ENCODE assay signal across 10 cellular contexts in the genomic region with DNA sequence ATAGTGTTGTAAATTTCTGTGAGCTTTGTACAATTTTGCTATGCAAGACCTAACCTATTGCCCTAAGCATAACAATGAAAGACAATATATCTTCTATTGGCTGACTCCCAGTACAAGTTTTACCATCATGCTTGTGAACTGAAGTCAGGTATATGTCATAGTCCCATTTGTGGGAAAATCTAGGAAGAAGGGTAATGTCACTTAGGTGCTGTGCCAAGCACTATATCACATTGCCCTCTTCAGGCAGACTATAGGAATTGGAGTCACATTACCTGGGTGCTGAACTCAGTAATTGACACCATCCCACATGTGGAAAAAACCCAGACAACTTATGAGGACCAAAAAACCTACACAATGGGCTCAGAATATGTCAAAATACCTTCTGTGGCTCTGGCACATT.
A peak's percentile ranks its signal among the peaks of the same experiment; 100 is the strongest.
DNase-seq lines count a peak whose midpoint lies in the region; ATAC-seq, FAIRE-seq and TF ChIP-seq lines count a peak whose summit lies in the region.
"Had no signal": no experiment of that assay in that cellular context is flagged by ENCODE, and none has a peak within 500 bp of the region (broad histone marks: within the 10 kb centered on the region; RNA-seq: fewer than 3 reads in every experiment).

No MANE protein-coding gene starts in this region.

- TF ChIP-seq POLR2A in H1 (IDR thresholded peaks at IDR 0.05; ENCODE audit: control extremely low read depth in 1 of 2, low read depth in 2 of 2, low read length in 2 of 2) (no peak), GM12892 (IDR thresholded peaks at IDR 0.05; ENCODE audit: low read depth, low read length) (no peak)

- H2BK15ac ChIP-seq in H1 (ENCODE audit: low read length), result no peak overlapping the region

- POLR2A ChIA-PET in GM10248 (lab: Yijun Ruan, JAX), result no interaction called here
- POLR2A ChIA-PET in H1 (lab: Charles Lee; ENCODE audit: partially characterized antibody), result no interaction called here

- DNase-seq in GM10248 (ENCODE audit: extremely low spot score) (no peak), LHCN-M2 (ENCODE audit: low read depth) (peak; percentile 61), H1 (ENCODE audit: low read depth in 1 of 2, low spot score in 2 of 2) (no peak), putamen (ENCODE audit: low spot score) (peak; percentile 0), Kasumi-1 (lab: John Stamatoyannopoulos, UW) (no peak), GM12892 (ENCODE audit: insufficient read length) (no peak)
- DNase-seq: kidney glomerular epithelial cell; stimulated activated CD4-positive, alpha-beta T cell treated with anti-CD3 and anti-CD28 coated beads, Interleukin-12 subunit alpha, Interleukin-12 subunit beta, amount 100 ng/mL, for 4 hours; thyroid gland had no signal

- H2AFZ ChIP-seq in H1 (ENCODE audit: low read length), result no peak overlapping the region

- no peaks in the 10 kb centered on the region for H3K23me2 ChIP-seq in H1 (ENCODE audit: low read depth, low read length)

- no peak for TF ChIP-seq EP300 in H1 (IDR thresholded peaks at IDR 0.05; ENCODE audit: borderline replicate concordance in 1 of 2, low read depth in 2 of 2, low read length in 2 of 2)

- CTCF ChIA-PET in GM10248 (lab: Yijun Ruan, JAX), result interaction anchor here (1.4 to 1.5 kb wide), 2 partner anchors 11 to 545 kb away, joined by 3 to 4 read pairs; no protein-coding TSS in a partner anchor
- CTCF ChIA-PET in H1 (lab: Charles Lee; ENCODE audit: partially characterized antibody), result no interaction called here

- no peak overlapping the region for H3K23ac ChIP-seq in H1 (ENCODE audit: insufficient read length)

- no peak overlapping the region for H2BK20ac ChIP-seq in H1 (ENCODE audit: low read length)

- ATAC-seq in HG02759 (IDR thresholded peaks at IDR 0.05; ENCODE audit: unreplicated experiment), result no peak

- H2AK5ac ChIP-seq in H1 (ENCODE audit: low read depth, low read length), result no peak overlapping the region

- no peak overlapping the region for H3K9ac ChIP-seq in H1 (replicated peaks in 1 of 4; ENCODE audit: extremely low read depth in 1 of 4, low read depth in 3 of 4, low read length in 3 of 4)

- no peak overlapping the region for H3K18ac ChIP-seq in H1 (ENCODE audit: extremely low read depth, low read length)

- TF ChIP-seq CTCF in GM10248 (IDR thresholded peaks at IDR 0.05; ENCODE audit: control extremely low read depth, extremely low read depth, low read depth, missing control alignments), result peak; percentile 45
- TF ChIP-seq CTCF in H1 (IDR thresholded peaks at IDR 0.05; ENCODE audit: control extremely low read depth in 1 of 3, insufficient read depth in 1 of 3, low read depth in 1 of 3, low read length in 3 of 3), result peak in 2 of 3 experiments; percentile 40 to 64; a peak in 3 of 4 replicates

- FAIRE-seq in H1 (lab: Jason Lieb, UNC) (no peak), GM12892 (lab: Jason Lieb, UNC) (no peak)

- H3K4me1 ChIP-seq in H1 (replicated peaks in 1 of 4; ENCODE audit: control insufficient read depth in 3 of 4, insufficient read depth in 4 of 4, low read length in 3 of 4), result no peaks in the 10 kb centered on the region
- H3K4me1 ChIP-seq: thyroid gland had no signal

- H3K79me1 ChIP-seq in H1 (ENCODE audit: low read depth, low read length), result no peaks in the 10 kb centered on the region

- H3K27me3 ChIP-seq in H1 (replicated peaks in 1 of 4; ENCODE audit: control insufficient read depth in 3 of 4, extremely low read depth in 1 of 4, insufficient read depth in 3 of 4, low read length in 3 of 4), result no peaks in the 10 kb centered on the region
- H3K27me3 ChIP-seq: thyroid gland had no signal

- no peaks in the 10 kb centered on the region for H4K20me1 ChIP-seq in H1 (replicated peaks in 1 of 2; ENCODE audit: control insufficient read depth in 1 of 2, insufficient read depth in 2 of 2, low read length in 2 of 2)

- no peak overlapping the region for H2BK5ac ChIP-seq in H1 (ENCODE audit: low read depth, low read length)

- H4K91ac ChIP-seq in H1 (replicated peaks; ENCODE audit: insufficient read length, low read length), result no peak overlapping the region

- H3K36me3 ChIP-seq in H1 (ENCODE audit: control insufficient read depth in 2 of 4, insufficient read depth in 4 of 4, low read length in 3 of 4), result no peaks in the 10 kb centered on the region
- H3K36me3 ChIP-seq: thyroid gland had no signal

- no peak overlapping the region for H3K56ac ChIP-seq in H1 (replicated peaks; ENCODE audit: insufficient read length, low read depth, low read length)

- H3K4ac ChIP-seq in H1 (replicated peaks; ENCODE audit: insufficient read length, low read depth, low read length), result no peak overlapping the region

- H3K27ac ChIP-seq in H1 (ENCODE audit: low read depth, low read length), result no peak overlapping the region
- H3K27ac ChIP-seq: thyroid gland had no signal

- H3K14ac ChIP-seq in H1 (ENCODE audit: insufficient read length), result no peak overlapping the region

- no peak overlapping the region for H4K8ac ChIP-seq in H1 (ENCODE audit: extremely low read depth, insufficient read depth, low read length)

- H4K5ac ChIP-seq in H1 (ENCODE audit: insufficient read length, low read depth, low read length), result no peak overlapping the region

- no peak overlapping the region for H3K4me3 ChIP-seq in H1 (ENCODE audit: extremely low read depth in 1 of 4, insufficient read depth in 2 of 4, low read depth in 3 of 4, low read length in 4 of 4)
- H3K4me3 ChIP-seq: thyroid gland had no signal

- H3K9me3 ChIP-seq in H1 (ENCODE audit: insufficient read depth in 2 of 2, low read depth in 1 of 2, low read length in 1 of 2), result no peaks in the 10 kb centered on the region
- H3K9me3 ChIP-seq: thyroid gland had no signal

- no peak overlapping the region for H2BK120ac ChIP-seq in H1 (replicated peaks; ENCODE audit: low read depth, low read length)

- H2BK12ac ChIP-seq in H1 (ENCODE audit: low read depth, low read length), result no peak overlapping the region

- H3K79me2 ChIP-seq in H1 (ENCODE audit: control insufficient read depth in 1 of 2, insufficient read depth in 2 of 2, low read length in 2 of 2), result no peaks in the 10 kb centered on the region

- no peak overlapping the region for H3K4me2 ChIP-seq in H1 (ENCODE audit: insufficient read depth in 1 of 2, low read depth in 2 of 2, low read length in 2 of 2)

- TF ChIP-seq RAD21 in H1 (IDR thresholded peaks at IDR 0.05 in 1 of 2, conservative IDR thresholded peaks at IDR 0.05 in 1 of 2; ENCODE audit: low read depth in 2 of 2, low read length in 2 of 2), result peak; percentile 77 to 81

TF ChIP-seq in H1, 55 proteins besides CTCF, POLR2A, EP300 and RAD21:
- TF ChIP-seq HDAC2 (IDR thresholded peaks at IDR 0.05; ENCODE audit: borderline replicate concordance in 1 of 2, low read depth in 2 of 2, low read length in 2 of 2) (no peak), CBX5 (IDR thresholded peaks at IDR 0.05; ENCODE audit: low read depth, low read length) (no peak), CTBP2 (IDR thresholded peaks at IDR 0.05; ENCODE audit: borderline replicate concordance, insufficient read depth, insufficient read length, low read length) (no peak), SP4 (IDR thresholded peaks at IDR 0.05; ENCODE audit: low read length) (no peak), HDAC6 (IDR thresholded peaks at IDR 0.05; ENCODE audit: low read depth, low read length) (no peak), JUN (IDR thresholded peaks at IDR 0.05; ENCODE audit: low read depth, low read length) (no peak), SIX5 (IDR thresholded peaks at IDR 0.05; ENCODE audit: low read depth, low read length) (no peak), SAP30 (IDR thresholded peaks at IDR 0.05; ENCODE audit: insufficient read depth, insufficient replicate concordance, low read length) (no peak), CHD2 (IDR thresholded peaks at IDR 0.05; ENCODE audit: low read length) (no peak), RBBP5 (IDR thresholded peaks at IDR 0.05; ENCODE audit: borderline replicate concordance, low read depth, low read length) (no peak), SRF (IDR thresholded peaks at IDR 0.05; ENCODE audit: low read depth, low read length) (no peak)
- TF ChIP-seq, protein P1, sequence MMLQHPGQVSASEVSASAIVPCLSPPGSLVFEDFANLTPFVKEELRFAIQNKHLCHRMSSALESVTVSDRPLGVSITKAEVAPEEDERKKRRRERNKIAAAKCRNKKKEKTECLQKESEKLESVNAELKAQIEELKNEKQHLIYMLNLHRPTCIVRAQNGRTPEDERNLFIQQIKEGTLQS (IDR thresholded peaks at IDR 0.05; ENCODE audit: insufficient read depth, low read depth, low read length), result no peak
- TF ChIP-seq, protein P2, sequence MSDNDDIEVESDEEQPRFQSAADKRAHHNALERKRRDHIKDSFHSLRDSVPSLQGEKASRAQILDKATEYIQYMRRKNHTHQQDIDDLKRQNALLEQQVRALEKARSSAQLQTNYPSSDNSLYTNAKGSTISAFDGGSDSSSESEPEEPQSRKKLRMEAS (IDR thresholded peaks at IDR 0.05), result no peak
- TF ChIP-seq, protein P3, sequence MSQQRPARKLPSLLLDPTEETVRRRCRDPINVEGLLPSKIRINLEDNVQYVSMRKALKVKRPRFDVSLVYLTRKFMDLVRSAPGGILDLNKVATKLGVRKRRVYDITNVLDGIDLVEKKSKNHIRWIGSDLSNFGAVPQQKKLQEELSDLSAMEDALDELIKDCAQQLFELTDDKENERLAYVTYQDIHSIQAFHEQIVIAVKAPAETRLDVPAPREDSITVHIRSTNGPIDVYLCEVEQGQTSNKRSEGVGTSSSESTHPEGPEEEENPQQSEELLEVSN (IDR thresholded peaks at IDR 0.05), result no peak
- TF ChIP-seq, protein P4, sequence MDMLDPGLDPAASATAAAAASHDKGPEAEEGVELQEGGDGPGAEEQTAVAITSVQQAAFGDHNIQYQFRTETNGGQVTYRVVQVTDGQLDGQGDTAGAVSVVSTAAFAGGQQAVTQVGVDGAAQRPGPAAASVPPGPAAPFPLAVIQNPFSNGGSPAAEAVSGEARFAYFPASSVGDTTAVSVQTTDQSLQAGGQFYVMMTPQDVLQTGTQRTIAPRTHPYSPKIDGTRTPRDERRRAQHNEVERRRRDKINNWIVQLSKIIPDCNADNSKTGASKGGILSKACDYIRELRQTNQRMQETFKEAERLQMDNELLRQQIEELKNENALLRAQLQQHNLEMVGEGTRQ (IDR thresholded peaks at IDR 0.05; ENCODE audit: low read length), result no peak
TF ChIP-seq in H1: peak in this region for 0.

Comparison
In these comparisons a context has a peak if more than half of its experiments do, and no peak if none do; other contexts are left out.
1. DNase-seq: peak in LHCN-M2 (single experiment) and putamen (single experiment); none in GM10248 (single experiment), H1 (0 of 2), Kasumi-1 (0 of 2) and GM12892 (single experiment).